In the genomic region with DNA sequence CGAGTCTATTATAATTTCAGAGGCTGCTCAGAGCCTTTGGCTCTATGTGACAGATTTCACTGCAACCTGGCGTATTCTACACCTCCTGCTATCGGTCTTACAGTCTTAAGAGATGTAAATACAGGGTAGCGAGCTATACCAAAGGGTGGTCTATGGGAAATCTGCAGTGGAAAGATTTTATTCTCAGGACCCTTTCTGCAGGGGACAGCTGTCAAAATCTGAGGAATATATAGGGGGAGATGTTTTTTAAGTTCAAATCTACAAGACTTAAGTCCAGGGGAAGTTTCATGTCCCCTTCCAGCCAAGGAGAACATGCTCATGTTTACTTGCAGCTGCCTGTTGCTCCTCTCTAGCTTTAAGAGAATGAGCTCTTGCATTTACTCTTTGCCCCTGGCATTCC, we compare ENCODE assay signal across 17 cellular contexts.
DNase-seq lines count a peak whose midpoint lies in the region; ATAC-seq, FAIRE-seq and TF ChIP-seq lines count a peak whose summit lies in the region.
"Had no signal": no experiment of that assay in that cellular context is flagged by ENCODE, and none has a peak within 500 bp of the region (broad histone marks: within the 10 kb centered on the region; RNA-seq: fewer than 3 reads in every experiment).

No MANE protein-coding gene starts in this region.

- peak overlapping the region; percentile 34 for H3K4me3 Mint-ChIP-seq in activated CD4-positive, alpha-beta T cell treated with anti-CD3 and anti-CD28 coated beads for 36 hours
- H3K4me3 Mint-ChIP-seq in astrocyte (ENCODE audit: unreplicated experiment), result no peak overlapping the region
- H3K4me3 Mint-ChIP-seq in osteocyte (ENCODE audit: unreplicated experiment), result no peak overlapping the region
- no peak overlapping the region for H3K4me3 Mint-ChIP-seq in GM23338
- H3K4me3 Mint-ChIP-seq: activated B cell treated with CpG ODN at 0.5 μM for 24 hours; CD4-positive, alpha-beta T cell had no signal

- no peaks in the 10 kb centered on the region for H3K36me3 ChIP-seq in HEK293 (ENCODE audit: control insufficient read depth in 2 of 2, insufficient read depth in 1 of 2, low read length in 2 of 2)
- peaks cover 46% of the 10 kb centered on the region for H3K36me3 ChIP-seq in astrocyte (ENCODE audit: insufficient read depth, low read length)
- no peaks in the 10 kb centered on the region for H3K36me3 ChIP-seq in SJCRH30
- H3K36me3 ChIP-seq in GM23338 (ENCODE audit: insufficient read depth), result no peaks in the 10 kb centered on the region
- H3K36me3 ChIP-seq: right atrium auricular region, thyroid gland had no signal

- peaks cover 82% of the 10 kb centered on the region for H3K79me2 ChIP-seq in astrocyte (ENCODE audit: insufficient read depth, low read length)
- no peaks in the 10 kb centered on the region for H3K79me2 ChIP-seq in GM23338 (replicated peaks; ENCODE audit: insufficient read depth)

- FAIRE-seq in astrocyte (lab: Jason Lieb, UNC), result no peak
- FAIRE-seq: A204.1, endothelial cell of umbilical vein had no signal

- peak overlapping the region; percentile 97 for H3K27ac Mint-ChIP-seq in activated CD4-positive, alpha-beta T cell treated with anti-CD3 and anti-CD28 coated beads for 36 hours
- peak overlapping the region; percentile 16 for H3K27ac Mint-ChIP-seq in astrocyte (ENCODE audit: unreplicated experiment)
- H3K27ac Mint-ChIP-seq in osteocyte (ENCODE audit: unreplicated experiment), result peak overlapping the region; percentile 36
- H3K27ac Mint-ChIP-seq in GM23338, result no peak overlapping the region
- H3K27ac Mint-ChIP-seq: activated B cell treated with CpG ODN at 0.5 μM for 24 hours; CD4-positive, alpha-beta T cell had no signal

- peaks cover 3% of the 10 kb centered on the region for H3K9me3 Mint-ChIP-seq in activated CD4-positive, alpha-beta T cell treated with anti-CD3 and anti-CD28 coated beads for 36 hours (ENCODE audit: low read depth)
- no peaks in the 10 kb centered on the region for H3K9me3 Mint-ChIP-seq in astrocyte (ENCODE audit: unreplicated experiment)
- H3K9me3 Mint-ChIP-seq in osteocyte (ENCODE audit: unreplicated experiment), result no peaks in the 10 kb centered on the region
- no peaks in the 10 kb centered on the region for H3K9me3 Mint-ChIP-seq in GM23338
- H3K9me3 Mint-ChIP-seq: activated B cell treated with CpG ODN at 0.5 μM for 24 hours; CD4-positive, alpha-beta T cell had no signal

- H3K27ac ChIP-seq in HEK293 (ENCODE audit: extremely low read depth, low read depth, low read length) (no peak overlapping the region), astrocyte (ENCODE audit: low read depth, low read length) (peak overlapping the region; percentile 99), SJCRH30 (no peak overlapping the region), GM23338 (ENCODE audit: low read depth) (no peak overlapping the region)

- no peak for ATAC-seq in activated CD4-positive, alpha-beta T cell treated with anti-CD3 and anti-CD28 coated beads for 36 hours
- no peak; the same call in 2 of the 3 replicates for ATAC-seq in GM23338

- POLR2A ChIA-PET in activated CD4-positive, alpha-beta T cell treated with anti-CD3 and anti-CD28 coated beads for 36 hours (lab: Charles Lee), result interaction anchor here (1.2 to 2.1 kb wide), 2 partner anchors 12 to 22 kb away, joined by 4 to 13 read pairs; no protein-coding TSS in a partner anchor
- POLR2A ChIA-PET in HEK293 (lab: Yijun Ruan, JAX), result no interaction called here

- peaks cover 40% of the 10 kb centered on the region for H3K36me3 Mint-ChIP-seq in activated CD4-positive, alpha-beta T cell treated with anti-CD3 and anti-CD28 coated beads for 36 hours (ENCODE audit: low read depth)
- H3K36me3 Mint-ChIP-seq in astrocyte (ENCODE audit: low read depth, unreplicated experiment) (peaks cover 29% of the 10 kb centered on the region), osteocyte (ENCODE audit: unreplicated experiment) (no peaks in the 10 kb centered on the region), GM23338 (ENCODE audit: low read depth) (no peaks in the 10 kb centered on the region)

- H3K4me1 ChIP-seq in HEK293 (ENCODE audit: control insufficient read depth, insufficient read depth, low read length) (no peaks in the 10 kb centered on the region), astrocyte (ENCODE audit: insufficient read depth, low read length) (peaks cover 51% of the 10 kb centered on the region), SJCRH30 (peaks cover 19% of the 10 kb centered on the region), GM23338 (ENCODE audit: insufficient read depth) (no peaks in the 10 kb centered on the region)

- CTCF ChIA-PET in activated CD4-positive, alpha-beta T cell treated with anti-CD3 and anti-CD28 coated beads for 36 hours (lab: Charles Lee), result interaction anchor here (0.7 to 3.0 kb wide), 9 partner anchors 9 to 108 kb away, joined by 3 to 12 read pairs (median 4); no protein-coding TSS in a partner anchor
- CTCF ChIA-PET in HEK293 (lab: Yijun Ruan, JAX), result interaction anchor here (0.5 to 0.9 kb wide), 3 partner anchors 14 to 170 kb away, joined by 3 read pairs; no protein-coding TSS in a partner anchor

- H3K4me2 ChIP-seq in astrocyte (ENCODE audit: low read length) (no peak overlapping the region), GM23338 (no peak overlapping the region)

- H3K27me3 ChIP-seq in astrocyte (ENCODE audit: insufficient read depth, low read length) (no peaks in the 10 kb centered on the region), SJCRH30 (no peaks in the 10 kb centered on the region), GM23338 (ENCODE audit: insufficient read depth) (no peaks in the 10 kb centered on the region)
- H3K27me3 ChIP-seq: right atrium auricular region, thyroid gland had no signal

- no peaks in the 10 kb centered on the region for H4K20me1 ChIP-seq in astrocyte (ENCODE audit: insufficient read depth, low read length)
- 0 out of 2 replicates have a peak, but pooled peaks cover 2% of the 10 kb centered on the region for H4K20me1 ChIP-seq in GM23338 (replicated peaks; ENCODE audit: insufficient read depth)

- TF ChIP-seq CTCF in HEK293 (tag by site-specific recombination; IDR thresholded peaks at IDR 0.05) (no peak), astrocyte (IDR thresholded peaks at IDR 0.05; ENCODE audit: insufficient read depth, low read depth, low read length) (no peak), osteocyte (IDR thresholded peaks at IDR 0.05) (no peak), GM23338 (conservative IDR thresholded peaks at IDR 0.05; ENCODE audit: low read depth in 2 of 2) (no peak)

- H3K9me3 ChIP-seq in HEK293 (ENCODE audit: control insufficient read depth, insufficient read depth, low read depth, low read length) (no peaks in the 10 kb centered on the region), astrocyte (ENCODE audit: insufficient read depth, low read depth, low read length) (no peaks in the 10 kb centered on the region), SJCRH30 (replicated peaks) (0 out of 2 replicates have a peak, but pooled peaks cover 4% of the 10 kb centered on the region)
- H3K9me3 ChIP-seq: thyroid gland had no signal

- peak overlapping the region; percentile 58 for H3K9ac ChIP-seq in astrocyte (ENCODE audit: low read length)

- no peaks in the 10 kb centered on the region for H3K9me2 ChIP-seq in GM23338 (ENCODE audit: insufficient read depth)

- intact Hi-C loops in activated CD4-positive, alpha-beta T cell treated with anti-CD3 and anti-CD28 coated beads for 36 hours (cut with DNase I, micrococcal nuclease), result no loop called here

- H3K4me3 ChIP-seq in HEK293 (ENCODE audit: low read depth, low read length) (no peak overlapping the region), astrocyte (ENCODE audit: insufficient read depth, low read depth, low read length) (no peak overlapping the region), SJCRH30 (no peak overlapping the region), GM23338 (no peak overlapping the region)
- H3K4me3 ChIP-seq: right atrium auricular region, thyroid gland had no signal

- H2AFZ ChIP-seq in astrocyte (ENCODE audit: low read depth, low read length) (no peak overlapping the region), GM23338 (no peak overlapping the region)

- peaks cover 58% of the 10 kb centered on the region for H3K4me1 Mint-ChIP-seq in activated CD4-positive, alpha-beta T cell treated with anti-CD3 and anti-CD28 coated beads for 36 hours
- H3K4me1 Mint-ChIP-seq in astrocyte (ENCODE audit: low read depth, unreplicated experiment), result peaks cover 55% of the 10 kb centered on the region
- H3K4me1 Mint-ChIP-seq in osteocyte (ENCODE audit: unreplicated experiment), result peaks cover 49% of the 10 kb centered on the region
- peaks cover 8% of the 10 kb centered on the region; the same call in 2 of the 3 replicates for H3K4me1 Mint-ChIP-seq in GM23338
- H3K4me1 Mint-ChIP-seq: activated B cell treated with CpG ODN at 0.5 μM for 24 hours had no signal

- no peaks in the 10 kb centered on the region for H3F3A ChIP-seq in GM23338 (replicated peaks; ENCODE audit: low read depth)

- DNase-seq in activated CD4-positive, alpha-beta T cell treated with anti-CD3 and anti-CD28 coated beads for 36 hours, result no peak
- DNase-seq in activated CD4-positive, alpha-beta T cell treated with anti-CD3 and anti-CD28 coated beads for 1 hour, result no peak
- DNase-seq in astrocyte (ENCODE audit: low read depth) (no peak), osteocyte (ENCODE audit: extremely low spot score, unreplicated experiment) (no peak), SJCRH30 (no peak), SKM-1 (lab: John Stamatoyannopoulos, UW; ENCODE audit: unreplicated experiment) (no peak), GM23338 (ENCODE audit: low spot score) (no peak)
- DNase-seq: activated B cell treated with CpG ODN at 0.5 μM for 24 hours; amniotic stem cell; CD4-positive, alpha-beta T cell; NCI-H1930; NCI-H510A treated with DMSO at 0.1 percent for 48 hours; thyroid gland had no signal

- no peaks in the 10 kb centered on the region for H3K27me3 Mint-ChIP-seq in activated CD4-positive, alpha-beta T cell treated with anti-CD3 and anti-CD28 coated beads for 36 hours
- H3K27me3 Mint-ChIP-seq in astrocyte (ENCODE audit: low read depth, unreplicated experiment) (no peaks in the 10 kb centered on the region), osteocyte (ENCODE audit: unreplicated experiment) (no peaks in the 10 kb centered on the region), GM23338 (ENCODE audit: insufficient read depth, low read depth, poor library complexity) (peaks cover 5% of the 10 kb centered on the region)
- H3K27me3 Mint-ChIP-seq: activated B cell treated with CpG ODN at 0.5 μM for 24 hours; CD4-positive, alpha-beta T cell had no signal

TF ChIP-seq in HEK293, 187 proteins besides CTCF, POLR2A, EP300 and RAD21 (continues in another document):
- TF ChIP-seq SP2 (tag by site-specific recombination; IDR thresholded peaks at IDR 0.05) (no peak), ZNF837 (tag by site-specific recombination; IDR thresholded peaks at IDR 0.05) (no peak), SCRT2 (tag by site-specific recombination; IDR thresholded peaks at IDR 0.05) (peak; percentile 72), ZNF416 (tag by site-specific recombination; IDR thresholded peaks at IDR 0.05) (no peak)

TF ChIP-seq in GM23338, 12 proteins besides CTCF, POLR2A, EP300 and RAD21 (continues in another document):
- TF ChIP-seq ZNF114 (CRISPR knock-in tag; IDR thresholded peaks at IDR 0.05) (no peak), EZH2phosphoT487 (IDR thresholded peaks at IDR 0.05; ENCODE audit: unreplicated experiment) (no peak), ZNF331 (CRISPR knock-in tag; IDR thresholded peaks at IDR 0.05; ENCODE audit: low read depth) (no peak), STAT1 (IDR thresholded peaks at IDR 0.05; ENCODE audit: unreplicated experiment) (no peak)
